In the genomic region with DNA sequence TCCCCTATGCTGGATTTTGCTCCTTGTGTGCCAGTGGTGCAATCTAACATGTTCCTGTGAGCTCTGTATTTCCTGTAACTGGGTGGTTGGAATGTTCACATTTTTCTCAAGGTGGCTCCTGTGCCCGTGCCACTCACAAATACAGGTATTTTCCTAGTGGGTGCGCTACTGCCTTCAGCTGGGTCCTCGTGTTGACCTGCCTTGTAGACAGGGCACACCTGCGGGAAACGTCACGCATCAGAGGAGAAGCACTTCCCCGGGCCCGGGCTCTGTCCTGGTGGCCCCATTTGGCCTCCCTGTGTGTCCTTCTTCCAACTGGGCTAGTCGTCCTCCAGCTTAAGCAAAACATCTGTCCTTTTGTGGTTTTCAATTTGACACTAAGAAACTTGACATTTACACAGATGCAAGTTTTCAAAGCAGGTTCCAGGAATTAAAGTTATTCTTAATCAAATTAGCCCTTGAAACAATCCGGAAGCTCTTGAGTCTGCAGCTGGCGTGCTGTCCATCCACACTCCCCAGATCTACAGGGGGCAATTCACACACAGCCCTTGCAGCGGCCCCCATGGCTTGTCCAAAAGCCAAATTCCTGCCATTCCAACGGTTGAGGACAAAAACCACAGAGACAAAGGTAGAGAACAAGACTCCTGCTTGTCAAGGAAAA, we compare ENCODE assay signal across 14 cellular contexts.
DNase-seq lines count a peak whose midpoint lies in the region; ATAC-seq and TF ChIP-seq lines count a peak whose summit lies in the region.
"Had no signal": no experiment of that assay in that cellular context is flagged by ENCODE, and none has a peak within 500 bp of the region (broad histone marks: within the 10 kb centered on the region; RNA-seq: fewer than 3 reads in every experiment).

No MANE protein-coding gene starts in this region.

- no peaks in the 10 kb centered on the region for H3K9me3 ChIP-seq in T-helper 17 cell (ENCODE audit: control insufficient read depth, low read length, poor library complexity, severe bottlenecking)

- H3K27ac Mint-ChIP-seq in T-helper 17 cell (peak overlapping the region; percentile 45), type B pancreatic cell (peak overlapping the region; percentile 52)
- H3K27ac Mint-ChIP-seq: IgD-negative memory B cell had no signal

- H3K36me3 Mint-ChIP-seq in T-helper 17 cell (ENCODE audit: low read depth) (peaks cover 2% of the 10 kb centered on the region), type B pancreatic cell (no peaks in the 10 kb centered on the region)
- H3K36me3 Mint-ChIP-seq: IgD-negative memory B cell had no signal

- H3K4me1 Mint-ChIP-seq in T-helper 17 cell (no peaks in the 10 kb centered on the region), type B pancreatic cell (ENCODE audit: unreplicated experiment) (peaks cover 63% of the 10 kb centered on the region)

- H3K27me3 Mint-ChIP-seq in T-helper 17 cell, result no peaks in the 10 kb centered on the region
- peaks cover 15% of the 10 kb centered on the region for H3K27me3 Mint-ChIP-seq in type B pancreatic cell
- H3K27me3 Mint-ChIP-seq: IgD-negative memory B cell had no signal

- H3K9me3 Mint-ChIP-seq in type B pancreatic cell, result no peaks in the 10 kb centered on the region

- DNase-seq in SHP77 (lab: John Stamatoyannopoulos, UW) (peak; percentile 52 to 53), SHP77 treated with DMSO at 0.1 percent for 48 hours (lab: John Stamatoyannopoulos, UW) (no peak), T-helper 17 cell (no peak), iris pigment epithelial cell (ENCODE audit: low read depth) (peak; percentile 79), type B pancreatic cell (ENCODE audit: extremely low spot score, unreplicated experiment) (no peak), NCI-H1105 (lab: John Stamatoyannopoulos, UW) (no peak), NCI-H345 treated with DMSO at 0.1 percent for 48 hours (lab: John Stamatoyannopoulos, UW; ENCODE audit: unreplicated experiment) (no peak)
- DNase-seq: activated CD4-positive, alpha-beta T cell treated with anti-CD3 and anti-CD28 coated beads, Interleukin-2, amount 50 U/mL, for 48 hours; cerebellar nuclear complex; GOT3; small intestine; stimulated activated naive CD8-positive, alpha-beta T cell treated with anti-CD3 and anti-CD28 coated beads, Interleukin-15, Interleukin-2, amounts not matched to agents 100 U/mL and 50 U/mL, for 24 hours had no signal

- no peak for TF ChIP-seq CTCF in type B pancreatic cell (conservative IDR thresholded peaks at IDR 0.05)

- no peak overlapping the region for H3K4me3 Mint-ChIP-seq in T-helper 17 cell
- H3K4me3 Mint-ChIP-seq in type B pancreatic cell, result peak overlapping the region; percentile 35
- H3K4me3 Mint-ChIP-seq: IgD-negative memory B cell had no signal

- ATAC-seq in T-helper 17 cell (no peak), HG02885 (IDR thresholded peaks at IDR 0.05; ENCODE audit: poor library complexity, unreplicated experiment) (no peak)
- ATAC-seq: stimulated activated naive CD8-positive, alpha-beta T cell treated with anti-CD3 and anti-CD28 coated beads, Interleukin-15, Interleukin-2, amounts not matched to agents 100 U/mL and 50 U/mL, for 24 hours had no signal

Comparison
In these comparisons a context has a peak if more than half of its experiments do, and no peak if none do; other contexts are left out.
1. DNase-seq: peak in SHP77 (2 of 2) and iris pigment epithelial cell (single experiment); none in SHP77 treated with DMSO at 0.1 percent for 48 hours (single experiment), T-helper 17 cell (0 of 3), type B pancreatic cell (single experiment), NCI-H1105 (single experiment) and NCI-H345 treated with DMSO at 0.1 percent for 48 hours (single experiment).